19 cellular contexts compared by ENCODE assay signal in genomic region chr6:156599977-156600647, GRCh38.
A peak's percentile ranks its signal among the peaks of the same experiment; 100 is the strongest.
DNase-seq lines count a peak whose midpoint lies in the region; ATAC-seq and TF ChIP-seq lines count a peak whose summit lies in the region.
"Had no signal": no experiment of that assay in that cellular context is flagged by ENCODE, and none has a peak within 500 bp of the region (broad histone marks: within the 10 kb centered on the region; RNA-seq: fewer than 3 reads in every experiment).

No MANE protein-coding gene starts in this region.

- no peak overlapping the region for H4K8ac ChIP-seq in IMR-90 (ENCODE audit: low read depth in 2 of 2, low read length in 2 of 2)

- H4K20me1 ChIP-seq in IMR-90 (ENCODE audit: insufficient read depth, low read length) = no peaks in the 10 kb centered on the region

- TF ChIP-seq CTCF in IMR-90 (conservative IDR thresholded peaks at IDR 0.05; ENCODE audit: low read depth, low read length) (no peak), gastroesophageal sphincter (IDR thresholded peaks at IDR 0.05) (no peak), neural crest cell (conservative IDR thresholded peaks at IDR 0.05) (no peak), suprapubic skin (IDR thresholded peaks at IDR 0.05) (no peak)

- H3K4me3 ChIP-seq in IMR-90 (ENCODE audit: insufficient read depth, low read depth, low read length) (no peak overlapping the region), gastroesophageal sphincter (no peak overlapping the region), suprapubic skin (no peak overlapping the region)

- no peaks in the 10 kb centered on the region for H3K9me1 ChIP-seq in IMR-90 (ENCODE audit: insufficient read depth, low read length)

- DNase-seq in IMR-90 (no peak), neural crest cell (ENCODE audit: low read depth, low spot score) (no peak), suprapubic skin (ENCODE audit: low spot score in 2 of 2) (no peak), NCI-H2107 treated with DMSO at 0.1 percent for 48 hours (lab: John Stamatoyannopoulos, UW; ENCODE audit: unreplicated experiment) (no peak), NCI-H1930 (lab: John Stamatoyannopoulos, UW) (no peak)
- no peak for DNase-seq in activated CD4-positive, alpha-beta T cell treated with anti-CD3 and anti-CD28 coated beads for 1 hour
- DNase-seq in activated CD4-positive, alpha-beta memory T cell treated with anti-CD3 and anti-CD28 coated beads, Interleukin-2, amount 10 ng/mL, durations not matched to agents 7 days and 5 days = no peak
- DNase-seq: activated CD4-positive, alpha-beta T cell treated with anti-CD3 and anti-CD28 coated beads, Interleukin-2, amount 50 U/mL, for 48 hours; activated naive CD8-positive, alpha-beta T cell treated with anti-CD3 and anti-CD28 coated beads for 36 hours; activated T-cell treated with anti-CD3 and anti-CD28 coated beads, Interleukin-2, amount 50 U/mL, for 4 hours; CD4-positive, alpha-beta T cell; naive thymus-derived CD4-positive, alpha-beta T cell; NCI-H2081 treated with DMSO at 0.1 percent for 48 hours; NCI-H526; stimulated activated CD4-positive, alpha-beta T cell treated with anti-CD3 and anti-CD28 coated beads, Interleukin-4, amount 100 ng/mL, for 1 hour; trophoblast cell had no signal

- H3K27ac Mint-ChIP-seq in neural crest cell (ENCODE audit: unreplicated experiment) = peak overlapping the region; percentile 45
- H3K27ac Mint-ChIP-seq in activated CD4-positive, alpha-beta memory T cell treated with anti-CD3 and anti-CD28 coated beads, Interleukin-2, amount 10 ng/mL, durations not matched to agents 7 days and 5 days = no peak overlapping the region
- H3K27ac Mint-ChIP-seq: activated naive CD8-positive, alpha-beta T cell treated with anti-CD3 and anti-CD28 coated beads for 36 hours; CD4-positive, alpha-beta T cell; IgD-negative memory B cell had no signal

- peak overlapping the region; percentile 27 for H2AFZ ChIP-seq in IMR-90 (replicated peaks; ENCODE audit: low read length, poor library complexity)

- no peaks in the 10 kb centered on the region for H3K36me3 ChIP-seq in IMR-90 (ENCODE audit: control insufficient read depth, insufficient read depth, low read length)
- H3K36me3 ChIP-seq in gastroesophageal sphincter = no peaks in the 10 kb centered on the region
- H3K36me3 ChIP-seq in suprapubic skin = no peaks in the 10 kb centered on the region

- no TSS peak for BruUV-seq in IMR-90 (replicated peaks; lab: Mats Ljungman, UMichigan)

- intact Hi-C loops in IMR-90 (cut with micrococcal nuclease) = no loop called here

- H2BK120ac ChIP-seq in IMR-90 (ENCODE audit: low read depth, low read length) = no peak overlapping the region

- TF ChIP-seq POLR2A in IMR-90 (IDR thresholded peaks at IDR 0.05; ENCODE audit: low read depth, low read length) (no peak), gastroesophageal sphincter (IDR thresholded peaks at IDR 0.05) (no peak), suprapubic skin (IDR thresholded peaks at IDR 0.05) (no peak)

- no peak overlapping the region for H3K14ac ChIP-seq in IMR-90 (replicated peaks; ENCODE audit: low read depth, low read length)

- ATAC-seq in IMR-90 (ENCODE audit: low read depth) = no peak
- peak; percentile 91 for ATAC-seq in gastroesophageal sphincter
- ATAC-seq: activated T-cell treated with anti-CD3 and anti-CD28 coated beads, Interleukin-2, amount 50 U/mL, for 4 hours; naive thymus-derived CD4-positive, alpha-beta T cell had no signal

- in situ Hi-C loops in IMR-90 (cut with MboI; ENCODE audit: low sequenced_read_pairs) = no loop called here

- H3K27me3 Mint-ChIP-seq in neural crest cell (ENCODE audit: low read depth) = no peaks in the 10 kb centered on the region
- peaks cover 2% of the 10 kb centered on the region for H3K27me3 Mint-ChIP-seq in activated CD4-positive, alpha-beta memory T cell treated with anti-CD3 and anti-CD28 coated beads, Interleukin-2, amount 10 ng/mL, durations not matched to agents 7 days and 5 days
- H3K27me3 Mint-ChIP-seq: activated naive CD8-positive, alpha-beta T cell treated with anti-CD3 and anti-CD28 coated beads for 36 hours; CD4-positive, alpha-beta T cell had no signal

- dilution Hi-C loops in IMR-90 (cut with HindIII; ENCODE audit: low sequenced_read_pairs, unreplicated experiment) = no loop called here

- CTCF ChIA-PET in IMR-90 (lab: Yijun Ruan, JAX) = no interaction called here
- CTCF ChIA-PET in activated CD4-positive, alpha-beta memory T cell treated with anti-CD3 and anti-CD28 coated beads, Interleukin-2, amount 10 ng/mL, durations not matched to agents 7 days and 5 days (lab: Charles Lee) = no interaction called here

- no peak overlapping the region for H2AK5ac ChIP-seq in IMR-90 (ENCODE audit: low read depth, low read length)

- H3K36me3 Mint-ChIP-seq in neural crest cell (ENCODE audit: low read depth) = peaks cover 5% of the 10 kb centered on the region
- no peaks in the 10 kb centered on the region for H3K36me3 Mint-ChIP-seq in activated CD4-positive, alpha-beta memory T cell treated with anti-CD3 and anti-CD28 coated beads, Interleukin-2, amount 10 ng/mL, durations not matched to agents 7 days and 5 days (ENCODE audit: low read depth)
- H3K36me3 Mint-ChIP-seq: activated naive CD8-positive, alpha-beta T cell treated with anti-CD3 and anti-CD28 coated beads for 36 hours had no signal

- no peak for TF ChIP-seq RAD21 in IMR-90 (IDR thresholded peaks at IDR 0.05; ENCODE audit: low read length)

- H3K27ac ChIP-seq in IMR-90 (ENCODE audit: insufficient read depth, low read length) (no peak overlapping the region), gastroesophageal sphincter (peak overlapping the region in 3 of 4 donors; percentile 60 to 73 (median 65)), suprapubic skin (peak overlapping the region; percentile 85)

- no peak overlapping the region for H2BK15ac ChIP-seq in IMR-90 (ENCODE audit: low read depth, low read length)

- no peak overlapping the region for H4K91ac ChIP-seq in IMR-90 (ENCODE audit: insufficient read depth, low read depth, low read length)

- no peak overlapping the region for H2AK9ac ChIP-seq in IMR-90 (replicated peaks; ENCODE audit: low read depth, low read length, poor library complexity)

- POLR2A ChIA-PET in IMR-90 (lab: Charles Lee; ENCODE audit: unreplicated experiment) = no interaction called here
- POLR2A ChIA-PET in activated CD4-positive, alpha-beta memory T cell treated with anti-CD3 and anti-CD28 coated beads, Interleukin-2, amount 10 ng/mL, durations not matched to agents 7 days and 5 days (lab: Charles Lee) = no interaction called here

- no peak overlapping the region for H3K56ac ChIP-seq in IMR-90 (ENCODE audit: extremely low read depth, insufficient read depth, low read length)

- H3K4me2 ChIP-seq in IMR-90 (ENCODE audit: low read depth, low read length) = no peak overlapping the region

- no CpG with 5 or more reads among the region's 6 CpGs for WGBS in IMR-90 (ENCODE audit: extremely low coverage in 2 of 2, insufficient read length in 1 of 2), 2 experiments
- WGBS in gastroesophageal sphincter (ENCODE audit: low coverage in 1 of 2), 2 donors = 52 to 55% methylated on average over 5 to 6 of the region's 6 CpGs
- 62% methylated on average over 6 of the region's 6 CpGs for WGBS in suprapubic skin

- no peak overlapping the region for H3K4ac ChIP-seq in IMR-90 (ENCODE audit: low read depth, low read length)

- H3K4me1 Mint-ChIP-seq in neural crest cell = peaks cover 17% of the 10 kb centered on the region
- no peaks in the 10 kb centered on the region for H3K4me1 Mint-ChIP-seq in activated CD4-positive, alpha-beta memory T cell treated with anti-CD3 and anti-CD28 coated beads, Interleukin-2, amount 10 ng/mL, durations not matched to agents 7 days and 5 days
- H3K4me1 Mint-ChIP-seq: central memory CD8-positive, alpha-beta T cell had no signal

- no peak overlapping the region for H3K23ac ChIP-seq in IMR-90 (ENCODE audit: low read depth, low read length)

- H3K18ac ChIP-seq in IMR-90 (ENCODE audit: low read depth, low read length) = no peak overlapping the region

- H3K79me1 ChIP-seq in IMR-90 (ENCODE audit: low read depth in 1 of 2, low read length in 2 of 2) = no peaks in the 10 kb centered on the region

- H3K9me3 ChIP-seq in IMR-90 (ENCODE audit: control insufficient read depth, insufficient read depth, low read length) (no peaks in the 10 kb centered on the region), gastroesophageal sphincter (peaks cover 0 to 8% (median 0%) of the 10 kb centered on the region in 3 donors), suprapubic skin (no peaks in the 10 kb centered on the region)

- peaks cover 2% of the 10 kb centered on the region; the same call in 1 of the 2 replicates for H3K4me1 ChIP-seq in IMR-90 (ENCODE audit: control insufficient read depth, insufficient read depth, low read length)
- H3K4me1 ChIP-seq in gastroesophageal sphincter = peaks cover 0 to 10% (median 0%) of the 10 kb centered on the region in 3 donors
- H3K4me1 ChIP-seq in suprapubic skin = peaks cover 19% of the 10 kb centered on the region

- TF ChIP-seq EP300 in gastroesophageal sphincter (IDR thresholded peaks at IDR 0.05) (peak; percentile 13), suprapubic skin (IDR thresholded peaks at IDR 0.05) (no peak)

- no peak overlapping the region for H3K4me3 Mint-ChIP-seq in neural crest cell
- no peak overlapping the region for H3K4me3 Mint-ChIP-seq in activated CD4-positive, alpha-beta memory T cell treated with anti-CD3 and anti-CD28 coated beads, Interleukin-2, amount 10 ng/mL, durations not matched to agents 7 days and 5 days
- H3K4me3 Mint-ChIP-seq: activated naive CD8-positive, alpha-beta T cell treated with anti-CD3 and anti-CD28 coated beads for 36 hours; activated T-cell treated with anti-CD3 and anti-CD28 coated beads, Interleukin-2, amount 50 U/mL, for 4 hours; CD4-positive, alpha-beta T cell; central memory CD8-positive, alpha-beta T cell; IgD-negative memory B cell; naive thymus-derived CD4-positive, alpha-beta T cell had no signal

- peaks cover 3% of the 10 kb centered on the region for H3K9me3 Mint-ChIP-seq in neural crest cell
- no peaks in the 10 kb centered on the region for H3K9me3 Mint-ChIP-seq in activated CD4-positive, alpha-beta memory T cell treated with anti-CD3 and anti-CD28 coated beads, Interleukin-2, amount 10 ng/mL, durations not matched to agents 7 days and 5 days
- H3K9me3 Mint-ChIP-seq: activated T-cell treated with anti-CD3 and anti-CD28 coated beads, Interleukin-2, amount 50 U/mL, for 4 hours; CD4-positive, alpha-beta T cell; central memory CD8-positive, alpha-beta T cell had no signal

- no peak overlapping the region for H3K9ac ChIP-seq in IMR-90 (ENCODE audit: low read depth, low read length)

- H2BK5ac ChIP-seq in IMR-90 (ENCODE audit: low read depth, low read length, poor library complexity, severe bottlenecking) = no peak overlapping the region

- H3K27me3 ChIP-seq in IMR-90 (ENCODE audit: control insufficient read depth, insufficient read depth, low read length) (peaks cover 22% of the 10 kb centered on the region), gastroesophageal sphincter (no peaks in the 10 kb centered on the region), suprapubic skin (no peaks in the 10 kb centered on the region)

- H2BK20ac ChIP-seq in IMR-90 (ENCODE audit: low read depth, low read length) = no peak overlapping the region

- no peak overlapping the region for H4K5ac ChIP-seq in IMR-90 (ENCODE audit: low read depth, low read length)

TF ChIP-seq in IMR-90, 13 proteins besides CTCF, POLR2A, EP300 and RAD21 (continues in another document):
- no peak for TF ChIP-seq CEBPB (IDR thresholded peaks at IDR 0.05; ENCODE audit: low read depth, low read length)
